Comparison of ENCODE assay signal across 9 cellular contexts in the genomic region with DNA sequence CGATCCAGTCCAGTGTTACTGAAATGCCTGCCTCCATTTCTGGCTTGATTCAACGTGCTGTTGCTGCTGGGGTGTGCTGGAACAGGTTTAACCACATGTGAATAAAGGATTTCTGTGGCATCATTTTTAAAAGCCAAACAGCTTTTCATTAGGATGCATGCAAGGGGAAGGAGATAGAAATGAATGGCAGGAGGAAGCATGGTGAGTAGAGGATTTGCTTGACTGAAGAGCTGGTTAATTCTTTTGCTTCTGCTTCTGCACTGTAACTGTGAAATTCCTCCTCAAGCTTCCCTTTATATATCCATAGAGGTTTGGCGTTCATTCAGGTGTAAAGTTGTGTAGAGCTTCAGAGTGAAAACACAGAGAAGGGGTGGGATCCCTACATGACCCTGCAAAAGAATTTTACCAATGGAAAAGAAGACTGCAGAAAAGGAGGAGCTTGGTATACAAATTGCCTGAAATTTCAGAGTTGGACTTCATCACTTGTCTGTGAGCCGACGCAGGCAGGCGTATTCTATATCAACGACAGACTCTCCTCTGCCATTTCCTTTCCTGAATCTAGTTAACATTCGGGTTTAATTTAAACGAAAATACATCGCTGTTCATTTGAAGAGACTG. TPM values are rescaled to one million over a fixed set of nuclear protein-coding genes. Genes with fewer than 3 reads are reported as not detected.
DNase-seq lines count a peak whose midpoint lies in the region; ATAC-seq and TF ChIP-seq lines count a peak whose summit lies in the region.
"Had no signal": no experiment of that assay in that cellular context is flagged by ENCODE, and none has a peak within 500 bp of the region (broad histone marks: within the 10 kb centered on the region; RNA-seq: fewer than 3 reads in every experiment).

A gene with protein sequence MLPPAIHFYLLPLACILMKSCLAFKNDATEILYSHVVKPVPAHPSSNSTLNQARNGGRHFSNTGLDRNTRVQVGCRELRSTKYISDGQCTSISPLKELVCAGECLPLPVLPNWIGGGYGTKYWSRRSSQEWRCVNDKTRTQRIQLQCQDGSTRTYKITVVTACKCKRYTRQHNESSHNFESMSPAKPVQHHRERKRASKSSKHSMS (minus strand): TSS at position 270 of the 618 bp plus-strand sequence. CDS start 70 bp downstream, at position 200.

- ATAC-seq in activated CD8-positive, alpha-beta memory T cell treated with anti-CD3 and anti-CD28 coated beads, Interleukin-2, amount 10 ng/mL, durations not matched to agents 7 days and 5 days = no peak

- H3K4me3 Mint-ChIP-seq in activated CD8-positive, alpha-beta memory T cell treated with anti-CD3 and anti-CD28 coated beads, Interleukin-2, amount 10 ng/mL, durations not matched to agents 7 days and 5 days = no peak within 1 kb of the TSS

- TF ChIP-seq CTCF in fibroblast of pulmonary artery (IDR thresholded peaks at IDR 0.05; ENCODE audit: low read length, missing control alignments) (no peak), osteoblast (IDR thresholded peaks at IDR 0.05; ENCODE audit: extremely low read depth, low read depth, low read length) (no peak)

- peaks cover 2% of the 10 kb centered on the region for H3K4me1 ChIP-seq in osteoblast (ENCODE audit: insufficient read depth, low read length)

- peak; percentile 5 for DNase-seq in EH (ENCODE audit: low read depth)
- peak; percentile 21 for DNase-seq in RPMI7951 (ENCODE audit: low read depth)
- DNase-seq in fibroblast of pulmonary artery (ENCODE audit: low read depth) = peak; percentile 8
- peak; percentile 38 for DNase-seq in osteoblast (ENCODE audit: insufficient read length, low spot score, missing footprints)
- DNase-seq in activated CD8-positive, alpha-beta memory T cell treated with anti-CD3 and anti-CD28 coated beads, Interleukin-2, amount 10 ng/mL, durations not matched to agents 7 days and 5 days = no peak
- DNase-seq in COLO829 (ENCODE audit: low spot score) = no peak
- no peak for DNase-seq in effector CD4-positive, alpha-beta T cell
- no peak for DNase-seq in NCI-H1436 (lab: John Stamatoyannopoulos, UW)
- DNase-seq: NCI-H1436 treated with DMSO at 0.1 percent for 48 hours had no signal

- no peaks in the 10 kb centered on the region for H3K79me2 ChIP-seq in osteoblast (ENCODE audit: insufficient read depth, low read length)

- H3K36me3 Mint-ChIP-seq in activated CD8-positive, alpha-beta memory T cell treated with anti-CD3 and anti-CD28 coated beads, Interleukin-2, amount 10 ng/mL, durations not matched to agents 7 days and 5 days = no peaks in the 10 kb centered on the region

- H3K4me3 ChIP-seq in fibroblast of pulmonary artery (replicated peaks; ENCODE audit: low read depth, low read length) = peak within 1 kb of the TSS; percentile 26
- H3K4me3 ChIP-seq in osteoblast (ENCODE audit: insufficient read depth, low read length) = peak within 1 kb of the TSS; percentile 35

- no peaks in the 10 kb centered on the region for H3K9me3 ChIP-seq in osteoblast (ENCODE audit: low read depth, low read length)

- peaks cover 21% of the 10 kb centered on the region for H3K27me3 Mint-ChIP-seq in activated CD8-positive, alpha-beta memory T cell treated with anti-CD3 and anti-CD28 coated beads, Interleukin-2, amount 10 ng/mL, durations not matched to agents 7 days and 5 days

- CTCF ChIA-PET in activated CD8-positive, alpha-beta memory T cell treated with anti-CD3 and anti-CD28 coated beads, Interleukin-2, amount 10 ng/mL, durations not matched to agents 7 days and 5 days (lab: Charles Lee) = interaction anchor here (1.2 kb wide), 1 partner anchor 44 kb away, joined by 3 read pairs; a partner anchor contains a TSS

- peak within 1 kb of the TSS; percentile 44 for H2AFZ ChIP-seq in osteoblast (ENCODE audit: low read length)

- H3K4me2 ChIP-seq in osteoblast (ENCODE audit: insufficient read depth, low read length) = peak within 1 kb of the TSS; percentile 62

- H3K27ac ChIP-seq in osteoblast (ENCODE audit: low read depth, low read length) = no peak within 1 kb of the TSS

- H3K9me3 Mint-ChIP-seq in activated CD8-positive, alpha-beta memory T cell treated with anti-CD3 and anti-CD28 coated beads, Interleukin-2, amount 10 ng/mL, durations not matched to agents 7 days and 5 days (ENCODE audit: low read depth) = no peaks in the 10 kb centered on the region

- H3K27me3 ChIP-seq in osteoblast (ENCODE audit: insufficient read depth, low read length) = peaks cover 43% of the 10 kb centered on the region

- no peaks in the 10 kb centered on the region for H3K4me1 Mint-ChIP-seq in activated CD8-positive, alpha-beta memory T cell treated with anti-CD3 and anti-CD28 coated beads, Interleukin-2, amount 10 ng/mL, durations not matched to agents 7 days and 5 days

- H3K27ac Mint-ChIP-seq in activated CD8-positive, alpha-beta memory T cell treated with anti-CD3 and anti-CD28 coated beads, Interleukin-2, amount 10 ng/mL, durations not matched to agents 7 days and 5 days = no peak within 1 kb of the TSS

- H4K20me1 ChIP-seq in osteoblast (ENCODE audit: insufficient read depth, low read length) = no peaks in the 10 kb centered on the region

- no peaks in the 10 kb centered on the region for H3K36me3 ChIP-seq in osteoblast (ENCODE audit: insufficient read depth, low read length)

RNA-seq across cellular contexts. Expression of the gene that starts here (rescaled TPM):
- total RNA-seq in RPMI7951 (2014; rRNA removed; shearing (Covaris generic)) = 0.10 and 0.12 TPM in 2 replicates
- total RNA-seq in osteoblast = under 0.01 TPM in 1 of 2 replicates, not detected in the other
- not detected for total RNA-seq in activated CD8-positive, alpha-beta memory T cell treated with anti-CD3 and anti-CD28 coated beads, Interleukin-2, amount 10 ng/mL, durations not matched to agents 7 days and 5 days

Comparison
In these comparisons a context has a peak if more than half of its experiments do, and no peak if none do; other contexts are left out.
1. Peak in DNase-seq in RPMI7951; RNA of the gene not detected or under 1 TPM.
2. Peak in DNase-seq, H3K4me3 ChIP-seq and H3K4me2 ChIP-seq in osteoblast; RNA of the gene not detected or under 1 TPM.
3. DNase-seq: peak in EH (single experiment) and fibroblast of pulmonary artery (single experiment); none in activated CD8-positive, alpha-beta memory T cell treated with anti-CD3 and anti-CD28 coated beads, Interleukin-2, amount 10 ng/mL, durations not matched to agents 7 days and 5 days (single experiment), COLO829 (single experiment), effector CD4-positive, alpha-beta T cell (single experiment) and NCI-H1436 (single experiment).